24 cellular contexts compared by ENCODE assay signal in the genomic region with DNA sequence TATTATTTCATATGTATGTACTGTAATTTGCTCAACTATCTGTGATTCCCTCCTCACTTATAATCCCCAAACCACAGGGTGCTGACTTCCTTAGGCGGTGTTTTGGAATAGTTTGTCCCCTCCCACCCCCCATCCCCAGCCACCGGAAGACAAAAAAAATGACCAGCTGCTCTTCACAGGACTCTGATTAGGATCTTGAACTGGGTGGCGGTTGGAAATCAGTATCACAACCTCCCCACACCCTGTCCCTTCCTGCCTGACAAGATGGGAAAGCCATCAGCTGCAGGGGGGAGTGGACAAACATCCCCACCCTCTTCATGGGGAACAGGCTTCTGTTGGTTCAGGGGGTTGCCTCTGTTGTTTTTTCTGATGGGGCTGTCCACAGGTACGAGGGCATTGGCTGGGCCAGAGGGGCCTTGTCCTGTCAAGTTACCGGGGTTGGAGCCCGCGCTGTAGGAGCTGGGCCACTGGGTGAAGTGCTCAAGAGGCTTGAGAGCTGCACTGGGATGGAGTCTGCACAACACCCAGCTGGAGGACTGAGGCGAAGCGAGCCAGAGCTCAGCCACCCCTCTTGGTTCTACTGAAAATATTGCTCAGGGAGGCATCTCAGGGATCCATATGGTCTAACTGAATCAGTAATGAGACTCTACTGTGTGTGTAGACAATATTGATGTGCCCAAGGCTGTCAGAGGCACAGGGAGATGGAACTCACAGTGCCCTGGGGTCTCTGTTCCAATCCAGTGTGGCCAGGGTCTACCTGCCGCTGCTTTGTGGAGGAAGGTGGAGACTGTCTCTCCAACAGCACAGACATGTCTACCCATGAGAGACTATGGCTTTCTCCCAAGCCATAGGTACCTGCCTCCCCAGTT. TPM values are rescaled to one million over a fixed set of nuclear protein-coding genes. Genes with fewer than 3 reads are reported as not detected.
DNase-seq lines count a peak whose midpoint lies in the region; ATAC-seq, FAIRE-seq and TF ChIP-seq lines count a peak whose summit lies in the region.
"Had no signal": no experiment of that assay in that cellular context is flagged by ENCODE, and none has a peak within 500 bp of the region (broad histone marks: within the 10 kb centered on the region; RNA-seq: fewer than 3 reads in every experiment).

No MANE protein-coding gene starts in this region.

- H4K20me1 ChIP-seq in K562 (replicated peaks; ENCODE audit: control insufficient read depth, insufficient read depth, low read length), result no peaks in the 10 kb centered on the region
- H4K20me1 ChIP-seq in neural progenitor cell (ENCODE audit: low read depth), result no peaks in the 10 kb centered on the region

- TF ChIP-seq EP300 in K562 (IDR thresholded peaks at IDR 0.05; ENCODE audit: low read length), result peak; percentile 100

- H3K36me3 Mint-ChIP-seq in CD8-positive, alpha-beta memory T cell, result peaks cover 0 to 2% (median 0%) of the 10 kb centered on the region in 3 donors
- no peaks in the 10 kb centered on the region for H3K36me3 Mint-ChIP-seq in neural progenitor cell
- no peaks in the 10 kb centered on the region for H3K36me3 Mint-ChIP-seq in activated naive CD8-positive, alpha-beta T cell treated with anti-CD3 and anti-CD28 coated beads, Interleukin-2, amount 50 U/mL, for 24 hours (ENCODE audit: low read depth)
- H3K36me3 Mint-ChIP-seq: natural killer cell treated with Interleukin-12 subunit alpha and Interleukin-12 subunit beta and Interleukin-15 and Interleukin-18, amount 100 ng/mL, for 72 hours; stimulated activated memory B cell treated with anti-CD40 and anti-IgM and Interleukin-4, amounts not matched to agents 10 μg/mL and 1 μg/mL and 100 μg/mL, for 72 hours had no signal

- no peak for TF ChIP-seq CTCF in K562 (IDR thresholded peaks at IDR 0.05 in 2 of 3, conservative IDR thresholded peaks at IDR 0.05 in 1 of 3; ENCODE audit: insufficient read depth in 2 of 3, low read depth in 1 of 3, low read length in 3 of 3)
- no peak for TF ChIP-seq CTCF in neural progenitor cell (IDR thresholded peaks at IDR 0.05)

- peak; percentile 18 to 42; a peak in 3 of 4 replicates for TF ChIP-seq RAD21 in K562 (CRISPR knock-in tag; conservative IDR thresholded peaks at IDR 0.05 in 1 of 2, IDR thresholded peaks at IDR 0.05 in 1 of 2)

- no TSS peak for BruUV-seq in K562 (replicated peaks; lab: Mats Ljungman, UMichigan)

- peak; percentile 94 for FAIRE-seq in K562 (lab: Jason Lieb, UNC)
- FAIRE-seq in GM12891 (lab: Jason Lieb, UNC), result no peak
- FAIRE-seq: H54, keratinocyte, TTC549 had no signal

- DNase-seq in CD8-positive, alpha-beta memory T cell, result no peak
- DNase-seq in NCI-H146 (lab: John Stamatoyannopoulos, UW) (peak; percentile 70), K562 (ENCODE audit: extremely low read depth in 1 of 4, low spot score in 3 of 4) (peak; percentile 87 to 96 (median 92)), neural progenitor cell (ENCODE audit: low spot score) (no peak), NCI-H524 treated with DMSO at 0.1 percent for 48 hours (lab: John Stamatoyannopoulos, UW) (no peak), DMS114 treated with DMSO at 0.1 percent for 48 hours (lab: John Stamatoyannopoulos, UW; ENCODE audit: unreplicated experiment) (no peak), GM12891 (ENCODE audit: insufficient read length, low spot score) (no peak)
- DNase-seq in activated naive CD8-positive, alpha-beta T cell treated with anti-CD3 and anti-CD28 coated beads, Interleukin-2, amount 50 U/mL, for 24 hours, result no peak
- DNase-seq: activated CD4-positive, alpha-beta T cell treated with anti-CD3 and anti-CD28 coated beads, Interleukin-2, amount 10 ng/mL, durations not matched to agents 24 days and 14 days; dermis blood vessel endothelial cell; hypothalamus; mesendoderm; NCI-H1092; NCI-H2081; NCI-H446 treated with DMSO at 0.1 percent for 48 hours; right lobe of liver; RPMI8226; transverse colon had no signal

- no peaks in the 10 kb centered on the region; the same call in 2 of the 3 replicates for H3K79me2 ChIP-seq in K562 (ENCODE audit: control insufficient read depth, insufficient read depth, low read length)
- H3K79me2 ChIP-seq in neural progenitor cell (ENCODE audit: low read depth), result no peaks in the 10 kb centered on the region

- H3K9ac ChIP-seq in K562 (ENCODE audit: insufficient read depth in 1 of 2, low read depth in 2 of 2, low read length in 2 of 2), result peak overlapping the region; percentile 66 to 69
- H3K9ac ChIP-seq in neural progenitor cell, result no peak overlapping the region

- ATAC-seq in K562, result peak; percentile 83
- ATAC-seq in activated naive CD8-positive, alpha-beta T cell treated with anti-CD3 and anti-CD28 coated beads, Interleukin-2, amount 50 U/mL, for 24 hours, result no peak
- ATAC-seq: natural killer cell treated with Interleukin-12 subunit alpha and Interleukin-12 subunit beta and Interleukin-15 and Interleukin-18, amount 100 ng/mL, for 72 hours; right lobe of liver; stimulated activated memory B cell treated with anti-CD40 and anti-IgM and Interleukin-4, amounts not matched to agents 10 μg/mL and 1 μg/mL and 100 μg/mL, for 72 hours had no signal

- WGBS in K562 (ENCODE audit: insufficient coverage, low coverage, missing lambda C conversion rate), result 12% methylated on average over 10 of the region's 10 CpGs

- H3K27me3 Mint-ChIP-seq in CD8-positive, alpha-beta memory T cell, result peaks cover 3 to 6% of the 10 kb centered on the region in 2 donors
- peaks cover 3% of the 10 kb centered on the region for H3K27me3 Mint-ChIP-seq in neural progenitor cell (ENCODE audit: insufficient read depth, low read depth)
- no peaks in the 10 kb centered on the region for H3K27me3 Mint-ChIP-seq in activated naive CD8-positive, alpha-beta T cell treated with anti-CD3 and anti-CD28 coated beads, Interleukin-2, amount 50 U/mL, for 24 hours
- H3K27me3 Mint-ChIP-seq: activated CD4-positive, alpha-beta T cell treated with anti-CD3 and anti-CD28 coated beads, Interleukin-2, amount 10 ng/mL, durations not matched to agents 24 days and 14 days; stimulated activated memory B cell treated with anti-CD40 and anti-IgM and Interleukin-4, amounts not matched to agents 10 μg/mL and 1 μg/mL and 100 μg/mL, for 72 hours had no signal

- no peaks in the 10 kb centered on the region for H3K4me1 ChIP-seq in CD8-positive, alpha-beta memory T cell (ENCODE audit: insufficient read depth, low read length)
- peaks cover 54 to 72% of the 10 kb centered on the region in 2 experiments for H3K4me1 ChIP-seq in K562 (replicated peaks in 1 of 2; ENCODE audit: control insufficient read depth in 2 of 2, insufficient read depth in 2 of 2, low read length in 2 of 2)
- H3K4me1 ChIP-seq in neural progenitor cell, result peaks cover 12% of the 10 kb centered on the region
- H3K4me1 ChIP-seq: right lobe of liver had no signal

- no peaks in the 10 kb centered on the region for H3K36me3 ChIP-seq in CD8-positive, alpha-beta memory T cell (ENCODE audit: insufficient read depth, low read length)
- H3K36me3 ChIP-seq in K562 (ENCODE audit: control insufficient read depth, insufficient read depth, low read length), result no peaks in the 10 kb centered on the region
- H3K36me3 ChIP-seq in neural progenitor cell, result no peaks in the 10 kb centered on the region
- H3K36me3 ChIP-seq: breast epithelium, right lobe of liver, transverse colon had no signal

- no peak overlapping the region for H3K27ac Mint-ChIP-seq in CD8-positive, alpha-beta memory T cell
- H3K27ac Mint-ChIP-seq in neural progenitor cell, result peak overlapping the region; percentile 53
- H3K27ac Mint-ChIP-seq in activated naive CD8-positive, alpha-beta T cell treated with anti-CD3 and anti-CD28 coated beads, Interleukin-2, amount 50 U/mL, for 24 hours, result no peak overlapping the region
- H3K27ac Mint-ChIP-seq: activated CD4-positive, alpha-beta T cell treated with anti-CD3 and anti-CD28 coated beads, Interleukin-2, amount 10 ng/mL, durations not matched to agents 24 days and 14 days; natural killer cell treated with Interleukin-12 subunit alpha and Interleukin-12 subunit beta and Interleukin-15 and Interleukin-18, amount 100 ng/mL, for 72 hours; stimulated activated memory B cell treated with anti-CD40 and anti-IgM and Interleukin-4, amounts not matched to agents 10 μg/mL and 1 μg/mL and 100 μg/mL, for 72 hours had no signal

- H3K9me3 Mint-ChIP-seq in CD8-positive, alpha-beta memory T cell, result no peaks in the 10 kb centered on the region
- no peaks in the 10 kb centered on the region for H3K9me3 Mint-ChIP-seq in neural progenitor cell
- H3K9me3 Mint-ChIP-seq in activated naive CD8-positive, alpha-beta T cell treated with anti-CD3 and anti-CD28 coated beads, Interleukin-2, amount 50 U/mL, for 24 hours, result no peaks in the 10 kb centered on the region
- H3K9me3 Mint-ChIP-seq: activated CD4-positive, alpha-beta T cell treated with anti-CD3 and anti-CD28 coated beads, Interleukin-2, amount 10 ng/mL, durations not matched to agents 24 days and 14 days; natural killer cell treated with Interleukin-12 subunit alpha and Interleukin-12 subunit beta and Interleukin-15 and Interleukin-18, amount 100 ng/mL, for 72 hours; stimulated activated memory B cell treated with anti-CD40 and anti-IgM and Interleukin-4, amounts not matched to agents 10 μg/mL and 1 μg/mL and 100 μg/mL, for 72 hours had no signal

- H2AFZ ChIP-seq in K562 (ENCODE audit: low read depth, low read length) (peak overlapping the region; percentile 71), neural progenitor cell (replicated peaks) (no peak overlapping the region)

- H3K27ac ChIP-seq in CD8-positive, alpha-beta memory T cell (ENCODE audit: low read depth, low read length), result peak overlapping the region; percentile 64
- H3K27ac ChIP-seq in K562 (ENCODE audit: extremely low read depth, low read depth, low read length) (peak overlapping the region; percentile 81), neural progenitor cell (no peak overlapping the region)
- H3K27ac ChIP-seq: right lobe of liver had no signal

- POLR2A ChIA-PET in CD8-positive, alpha-beta memory T cell (lab: Charles Lee), result no interaction called here
- POLR2A ChIA-PET in K562 (lab: Yijun Ruan, JAX), result interaction anchor here (0.7 to 1.3 kb wide), 8 partner anchors 8 to 192 kb away, joined by 3 to 5 read pairs (median 3); no protein-coding TSS in a partner anchor

- TF ChIP-seq POLR2A in K562 (conservative IDR thresholded peaks at IDR 0.05), result peak; percentile 62; the same call in 1 of the 2 replicates
- no peak for TF ChIP-seq POLR2A in GM12891 (IDR thresholded peaks at IDR 0.05; ENCODE audit: low read depth, low read length)

- H3K4me3 Mint-ChIP-seq in CD8-positive, alpha-beta memory T cell, result no peak overlapping the region
- no peak overlapping the region for H3K4me3 Mint-ChIP-seq in neural progenitor cell
- no peak overlapping the region for H3K4me3 Mint-ChIP-seq in activated naive CD8-positive, alpha-beta T cell treated with anti-CD3 and anti-CD28 coated beads, Interleukin-2, amount 50 U/mL, for 24 hours
- H3K4me3 Mint-ChIP-seq: activated CD4-positive, alpha-beta T cell treated with anti-CD3 and anti-CD28 coated beads, Interleukin-2, amount 10 ng/mL, durations not matched to agents 24 days and 14 days; natural killer cell treated with Interleukin-12 subunit alpha and Interleukin-12 subunit beta and Interleukin-15 and Interleukin-18, amount 100 ng/mL, for 72 hours; stimulated activated memory B cell treated with anti-CD40 and anti-IgM and Interleukin-4, amounts not matched to agents 10 μg/mL and 1 μg/mL and 100 μg/mL, for 72 hours had no signal

- no peak overlapping the region for H3K4me3 ChIP-seq in CD8-positive, alpha-beta memory T cell (ENCODE audit: low read length)
- H3K4me3 ChIP-seq in K562 (no peak overlapping the region), neural progenitor cell (no peak overlapping the region)
- H3K4me3 ChIP-seq: breast epithelium, right lobe of liver, transverse colon had no signal

- peaks cover 4% of the 10 kb centered on the region for H3K9me1 ChIP-seq in K562 (ENCODE audit: control insufficient read depth, insufficient read depth, low read length)

- intact Hi-C loops in K562 (cut with micrococcal nuclease), result loop anchor here (1.0 to 2.0 kb wide), 2 partner anchors 11 to 16 kb away; no protein-coding TSS in a partner anchor

- no peaks in the 10 kb centered on the region for H3K27me3 ChIP-seq in CD8-positive, alpha-beta memory T cell (ENCODE audit: insufficient read depth, low read length, poor library complexity, severe bottlenecking)
- H3K27me3 ChIP-seq in K562 (ENCODE audit: control insufficient read depth in 2 of 2, insufficient read depth in 2 of 2, low read length in 2 of 2) (no peaks in the 10 kb centered on the region), neural progenitor cell (no peaks in the 10 kb centered on the region)
- H3K27me3 ChIP-seq: breast epithelium, right lobe of liver, transverse colon had no signal

- in situ Hi-C loops in K562 (cut with MboI), result no loop called here

- H3K9me3 ChIP-seq in CD8-positive, alpha-beta memory T cell (ENCODE audit: low read length), result no peaks in the 10 kb centered on the region
- H3K9me3 ChIP-seq in K562 (replicated peaks; ENCODE audit: control insufficient read depth, insufficient read depth, low read depth, low read length) (no peaks in the 10 kb centered on the region), neural progenitor cell (ENCODE audit: low read depth) (no peaks in the 10 kb centered on the region)
- H3K9me3 ChIP-seq: breast epithelium, right lobe of liver, transverse colon had no signal

- no peaks in the 10 kb centered on the region for H3F3A ChIP-seq in neural progenitor cell (ENCODE audit: low read depth)

- no peaks in the 10 kb centered on the region for H3K4me1 Mint-ChIP-seq in CD8-positive, alpha-beta memory T cell
- H3K4me1 Mint-ChIP-seq in neural progenitor cell, result peaks cover 23% of the 10 kb centered on the region
- H3K4me1 Mint-ChIP-seq in activated naive CD8-positive, alpha-beta T cell treated with anti-CD3 and anti-CD28 coated beads, Interleukin-2, amount 50 U/mL, for 24 hours, result no peaks in the 10 kb centered on the region
- H3K4me1 Mint-ChIP-seq: activated CD4-positive, alpha-beta T cell treated with anti-CD3 and anti-CD28 coated beads, Interleukin-2, amount 10 ng/mL, durations not matched to agents 24 days and 14 days; stimulated activated memory B cell treated with anti-CD40 and anti-IgM and Interleukin-4, amounts not matched to agents 10 μg/mL and 1 μg/mL and 100 μg/mL, for 72 hours had no signal

- H3K4me2 ChIP-seq in K562 (ENCODE audit: insufficient read depth, low read length) (peak overlapping the region; percentile 70), neural progenitor cell (no peak overlapping the region)

- CTCF ChIA-PET in CD8-positive, alpha-beta memory T cell (lab: Charles Lee), result interaction anchor here (4.5 kb wide), 1 partner anchor 7 kb away, joined by 17 read pairs; no protein-coding TSS in a partner anchor
- CTCF ChIA-PET in K562 (lab: Yijun Ruan, JAX; ENCODE audit: low intra/inter-chr PET ratio), result no interaction called here

RNA-seq across cellular contexts. Expression of gene NAV1, which starts 28.2 kb away (rescaled TPM):
- total RNA-seq in CD8-positive, alpha-beta memory T cell, result under 1 TPM; 0.77 to 0.95 TPM
- polyA plus RNA-seq in CD8-positive, alpha-beta memory T cell, result 1.8 TPM
- 12.5 and 15.1 TPM in 2 replicates for total RNA-seq in K562 (2011; cell fraction: chromatin; rRNA removed; ENCODE audit: low replicate concordance)
- 5.0 and 6.2 TPM in 2 replicates for total RNA-seq in K562 (2011; cell fraction: nucleolus; rRNA removed)
- 10.3 and 12.7 TPM in 2 replicates for total RNA-seq in K562 (2011; cell fraction: nucleoplasm; rRNA removed)
- total RNA-seq in K562 (2014; rRNA removed) (4.5 and 4.9 TPM in 2 replicates), K562 (2014; rRNA removed; fragmentation: Illumina TruSeq; extraction: Trizol) (3.2 and 3.7 TPM in 2 replicates), K562 (2015; rRNA removed; fragmentation: Illumina TruSeq; extraction: Trizol) (2.9 and 3.3 TPM in 2 replicates), K562 (2021) (15.4 and 16.8 TPM in 2 replicates), neural progenitor cell (ENCODE audit: low replicate concordance) (60.7 and 83.0 TPM in 2 replicates)
- polyA plus RNA-seq in K562 (2011; rRNA removed) (0.91 TPM in 2 replicates), K562 (2014; fragmentation: Illumina TruSeq; extraction: Trizol) (10.7 and 13.2 TPM in 2 replicates), K562 (2014; fragmentation: Nextera tagmentation; extraction: Ambion mirVana) (1 to 10 TPM; 1.8 to 2.1 TPM), K562 (2014; rRNA removed) (4.2 and 5.6 TPM in 2 replicates)
- 0.63 and 0.92 TPM in 2 replicates for polyA plus RNA-seq in K562 (2011; cell fraction: cytosol; rRNA removed)
- 2.0 and 4.7 TPM in 2 replicates for polyA plus RNA-seq in K562 (2011; cell fraction: nucleus; rRNA removed)
- polyA plus RNA-seq in K562 (2012), result 16.3 and 25.4 TPM in 2 replicates
- polyA minus RNA-seq in K562 (2011; rRNA and poly(A)+ RNA removed), result 1.5 and 1.9 TPM in 2 replicates
- polyA minus RNA-seq in K562 (2011; cell fraction: cytosol; rRNA and poly(A)+ RNA removed), result 3.9 and 4.1 TPM in 2 replicates
- polyA minus RNA-seq in K562 (2011; cell fraction: nucleus; rRNA and poly(A)+ RNA removed), result 2.9 and 3.0 TPM in 2 replicates
- 0.23 TPM for polyA plus RNA-seq in GM12891 (2012; ENCODE audit: low read depth, missing spikeins)

Comparison
In these comparisons a context has a peak if more than half of its experiments do, and no peak if none do; other contexts are left out.
1. DNase-seq: peak in NCI-H146 (single experiment) and K562 (4 of 4); none in CD8-positive, alpha-beta memory T cell (0 of 5), neural progenitor cell (single experiment), NCI-H524 treated with DMSO at 0.1 percent for 48 hours (single experiment), DMS114 treated with DMSO at 0.1 percent for 48 hours (single experiment), activated naive CD8-positive, alpha-beta T cell treated with anti-CD3 and anti-CD28 coated beads, Interleukin-2, amount 50 U/mL, for 24 hours (single experiment) and GM12891 (single experiment).